Comparison of ENCODE assay signal across 9 cellular contexts in genomic region chr19:18789883-18790565, GRCh38. TPM values are rescaled to one million over a fixed set of nuclear protein-coding genes. Genes with fewer than 3 reads are reported as not detected.
DNase-seq lines count a peak whose midpoint lies in the region; ATAC-seq and TF ChIP-seq lines count a peak whose summit lies in the region.
"Had no signal": no experiment of that assay in that cellular context is flagged by ENCODE, and none has a peak within 500 bp of the region (broad histone marks: within the 10 kb centered on the region; RNA-seq: fewer than 3 reads in every experiment).

No MANE protein-coding gene starts in this region.

- peak overlapping the region; percentile 5 for H3K4me3 ChIP-seq in GM12875 (ENCODE audit: low read depth, low read length)
- peak overlapping the region; percentile 32 to 48 for H3K4me3 ChIP-seq in Panc1 (ENCODE audit: low read depth in 2 of 2, low read length in 2 of 2)
- H3K4me3 ChIP-seq in trophoblast cell (ENCODE audit: low read depth, low read length) = no peak overlapping the region
- no peak overlapping the region for H3K4me3 ChIP-seq in mucosa of descending colon

- no TSS peak for BruUV-seq in Panc1 (replicated peaks; lab: Mats Ljungman, UMichigan)

- peaks cover 46% of the 10 kb centered on the region for H3K27me3 Mint-ChIP-seq in endothelial cell (ENCODE audit: unreplicated experiment)

- in situ Hi-C loops in Panc1 (cut with HindIII; ENCODE audit: low pct_unique_long_range_greater_than_20kb, low sequenced_read_pairs) = no loop called here

- H3K79me1 ChIP-seq in trophoblast cell (ENCODE audit: low read length) = no peaks in the 10 kb centered on the region

- H3K9me3 ChIP-seq in Panc1 (ENCODE audit: control insufficient read depth, insufficient read depth, low read depth, low read length) (no peaks in the 10 kb centered on the region), trophoblast cell (ENCODE audit: insufficient read depth, low read depth, low read length) (peaks cover 20% of the 10 kb centered on the region), mucosa of descending colon (no peaks in the 10 kb centered on the region)

- no peaks in the 10 kb centered on the region for H3K79me2 ChIP-seq in trophoblast cell (ENCODE audit: control insufficient read depth, insufficient read depth, low read length, poor library complexity)

- peak overlapping the region; percentile 57 for H3K4me3 Mint-ChIP-seq in endothelial cell (ENCODE audit: unreplicated experiment)

- H3K4me1 ChIP-seq in Panc1 (ENCODE audit: control insufficient read depth, insufficient read depth, low read length) (no peaks in the 10 kb centered on the region), trophoblast cell (ENCODE audit: control insufficient read depth in 1 of 2, insufficient read depth in 2 of 2, low read length in 2 of 2) (no peaks in the 10 kb centered on the region), mucosa of descending colon (ENCODE audit: low read depth) (peaks cover 22% of the 10 kb centered on the region)

- CTCF ChIA-PET in Panc1 (lab: Charles Lee) = no interaction called here

- H3K36me3 Mint-ChIP-seq in endothelial cell (ENCODE audit: low read depth, unreplicated experiment) = no peaks in the 10 kb centered on the region

- H3K4ac ChIP-seq in trophoblast cell (ENCODE audit: low read depth, low read length) = no peak overlapping the region

- no peak overlapping the region for H4K91ac ChIP-seq in trophoblast cell (ENCODE audit: low read depth, low read length)

- DNase-seq in Panc1 (ENCODE audit: low read depth, low spot score) (no peak), endothelial cell (ENCODE audit: low spot score) (no peak), trophoblast cell (no peak), NCI-H524 treated with DMSO at 0.1 percent for 48 hours (lab: John Stamatoyannopoulos, UW) (no peak), dedifferentiated amniotic fluid mesenchymal stem cell (ENCODE audit: extremely low spot score) (no peak), mucosa of descending colon (no peak), NCI-H2171 treated with DMSO at 0.1 percent for 48 hours (lab: John Stamatoyannopoulos, UW) (no peak)

- H3K4me1 Mint-ChIP-seq in endothelial cell (ENCODE audit: unreplicated experiment) = peaks cover 6% of the 10 kb centered on the region

- WGBS in trophoblast cell (ENCODE audit: extremely low coverage, insufficient coverage, insufficient read length) = no CpG with 5 or more reads among the region's 65 CpGs

- POLR2A ChIA-PET in Panc1 (lab: Charles Lee) = no interaction called here

- no peak overlapping the region for H3K18ac ChIP-seq in trophoblast cell (ENCODE audit: low read length)

- ATAC-seq in Panc1 (peak; percentile 58), mucosa of descending colon (no peak)

- H3K27ac ChIP-seq in Panc1 (ENCODE audit: low read length) = no peak overlapping the region
- H3K27ac ChIP-seq in trophoblast cell (ENCODE audit: low read depth, low read length) = no peak overlapping the region
- H3K27ac ChIP-seq: KMS-11 had no signal

- no peak overlapping the region for H3K9ac ChIP-seq in trophoblast cell (ENCODE audit: low read length)
- H3K9ac ChIP-seq: KMS-11 had no signal

- H4K8ac ChIP-seq in trophoblast cell (ENCODE audit: low read depth, low read length) = no peak overlapping the region

- H2BK120ac ChIP-seq in trophoblast cell (ENCODE audit: insufficient read depth, low read length, poor library complexity) = no peak overlapping the region

- H2BK12ac ChIP-seq in trophoblast cell (ENCODE audit: low read length) = no peak overlapping the region

- intact Hi-C loops in Panc1 (cut with micrococcal nuclease; ENCODE audit: unreplicated experiment) (loop anchor here (10.0 kb wide), 1 partner anchor 55 kb away; no protein-coding TSS in a partner anchor), mucosa of descending colon (cut with DNase I, micrococcal nuclease) (no loop called here)

- H3K23ac ChIP-seq in trophoblast cell (ENCODE audit: low read length) = no peak overlapping the region

- no peak overlapping the region for H2BK5ac ChIP-seq in trophoblast cell (ENCODE audit: low read depth, low read length, poor library complexity)

- H3K36me3 ChIP-seq in Panc1 (ENCODE audit: control insufficient read depth, insufficient read depth, low read length) (no peaks in the 10 kb centered on the region), trophoblast cell (ENCODE audit: control insufficient read depth in 1 of 2, insufficient read depth in 2 of 2, low read length in 2 of 2) (no peaks in the 10 kb centered on the region), mucosa of descending colon (ENCODE audit: low read depth) (no peaks in the 10 kb centered on the region)

- H3K14ac ChIP-seq in trophoblast cell (ENCODE audit: low read length) = no peak overlapping the region

- H3K27ac Mint-ChIP-seq in endothelial cell (ENCODE audit: unreplicated experiment) = peak overlapping the region; percentile 2

- H4K12ac ChIP-seq in trophoblast cell (ENCODE audit: low read depth, low read length) = no peak overlapping the region

- H3K9me3 Mint-ChIP-seq in endothelial cell (ENCODE audit: unreplicated experiment) = no peaks in the 10 kb centered on the region

- H3K27me3 ChIP-seq in Panc1 (ENCODE audit: control insufficient read depth, insufficient read depth, low read length) = no peaks in the 10 kb centered on the region; the same call in 1 of the 2 replicates
- H3K27me3 ChIP-seq in trophoblast cell (ENCODE audit: insufficient read depth, low read length) = peaks cover 66% of the 10 kb centered on the region

- TF ChIP-seq CTCF in GM12875 (IDR thresholded peaks at IDR 0.05; ENCODE audit: borderline replicate concordance, insufficient read depth, low read depth, low read length) (no peak), Panc1 (IDR thresholded peaks at IDR 0.05) (no peak), endothelial cell (IDR thresholded peaks at IDR 0.05; ENCODE audit: unreplicated experiment) (no peak), mucosa of descending colon (IDR thresholded peaks at IDR 0.05) (no peak)

- H2AK5ac ChIP-seq in trophoblast cell (ENCODE audit: low read length) = no peak overlapping the region

- H2AFZ ChIP-seq in trophoblast cell (ENCODE audit: insufficient read depth, low read length, poor library complexity) = no peak overlapping the region

- peak overlapping the region; percentile 13 for H3K4me2 ChIP-seq in trophoblast cell (ENCODE audit: low read length)
- H3K4me2 ChIP-seq: KMS-11 had no signal

RNA-seq across cellular contexts. Expression of gene COMP, which starts 1.1 kb away (rescaled TPM):
- total RNA-seq in Panc1 (2021; ENCODE audit: unreplicated experiment) (0.69 TPM), endothelial cell (ENCODE audit: unreplicated experiment) (not detected), mucosa of descending colon (under 1 TPM in 2 of 3 donors, not detected in 1; 0.12 to 0.95 TPM)
- 0.80 TPM for polyA plus RNA-seq in Panc1 (2012; ENCODE audit: insufficient read length)
- polyA plus RNA-seq in trophoblast cell (2013) = 0.10 and 0.11 TPM in 2 replicates

RNA-seq across cellular contexts. Expression of gene UPF1, which starts 41.7 kb away (rescaled TPM):
- total RNA-seq in Panc1 (2021; ENCODE audit: unreplicated experiment) = 62.2 TPM
- 53.7 TPM for polyA plus RNA-seq in Panc1 (2012; ENCODE audit: insufficient read length)
- 69.8 TPM for total RNA-seq in endothelial cell (ENCODE audit: unreplicated experiment)
- 38.1 and 38.7 TPM in 2 replicates for polyA plus RNA-seq in trophoblast cell (2013)
- total RNA-seq in mucosa of descending colon = 10 to 100 TPM; 79.2 to 87.2 (median 83.4) TPM

Comparison
In these comparisons a context has a peak if more than half of its experiments do, and no peak if none do; other contexts are left out.
1. H3K4me3 ChIP-seq: peak in GM12875 (single experiment) and Panc1 (2 of 2); none in trophoblast cell (single experiment) and mucosa of descending colon (single experiment).